Comparison of ENCODE assay signal across 10 cellular contexts in genomic region chr2:71454221-71455010, GRCh38. TPM values are rescaled to one million over a fixed set of nuclear protein-coding genes. Genes with fewer than 3 reads are reported as not detected.
DNase-seq lines count a peak whose midpoint lies in the region; ATAC-seq and TF ChIP-seq lines count a peak whose summit lies in the region.
"Had no signal": no experiment of that assay in that cellular context is flagged by ENCODE, and none has a peak within 500 bp of the region (broad histone marks: within the 10 kb centered on the region; RNA-seq: fewer than 3 reads in every experiment).

No MANE protein-coding gene starts in this region.

- peaks cover 39% of the 10 kb centered on the region for H3K4me1 Mint-ChIP-seq in Calu3 (ENCODE audit: low read depth, unreplicated experiment)
- peaks cover 10% of the 10 kb centered on the region for H3K4me1 Mint-ChIP-seq in activated CD4-positive, alpha-beta memory T cell treated with anti-CD3 and anti-CD28 coated beads for 36 hours (ENCODE audit: low read depth)

- no CpG with 5 or more reads among the region's 17 CpGs for WGBS in trophoblast cell (ENCODE audit: extremely low coverage, insufficient coverage, insufficient read length)

- H3K36me3 Mint-ChIP-seq in Calu3 (ENCODE audit: insufficient read depth, unreplicated experiment), result peaks cover 7% of the 10 kb centered on the region
- no peaks in the 10 kb centered on the region for H3K36me3 Mint-ChIP-seq in activated CD4-positive, alpha-beta memory T cell treated with anti-CD3 and anti-CD28 coated beads for 36 hours

- BruUV-seq in Calu3 (replicated peaks; lab: Mats Ljungman, UMichigan), result no TSS peak

- TF ChIP-seq CTCF in Calu3 (IDR thresholded peaks at IDR 0.05; ENCODE audit: unreplicated experiment), result no peak

- H3K79me2 ChIP-seq in trophoblast cell (ENCODE audit: control insufficient read depth, insufficient read depth, low read length, poor library complexity), result peaks cover 6% of the 10 kb centered on the region

- peaks cover 47% of the 10 kb centered on the region for H3K27me3 Mint-ChIP-seq in Calu3 (ENCODE audit: unreplicated experiment)
- peaks cover 30% of the 10 kb centered on the region for H3K27me3 Mint-ChIP-seq in activated CD4-positive, alpha-beta memory T cell treated with anti-CD3 and anti-CD28 coated beads for 36 hours

- peak overlapping the region; percentile 20 for H3K14ac ChIP-seq in trophoblast cell (ENCODE audit: low read length)

- POLR2A ChIA-PET in activated CD4-positive, alpha-beta memory T cell treated with anti-CD3 and anti-CD28 coated beads for 36 hours (lab: Charles Lee), result no interaction called here

- H3K79me1 ChIP-seq in trophoblast cell (ENCODE audit: low read length), result peaks cover 20% of the 10 kb centered on the region

- CTCF ChIA-PET in Calu3 (lab: Charles Lee), result interaction anchor here (0.9 to 1.1 kb wide), 2 partner anchors 13 to 19 kb away, joined by 3 read pairs; no protein-coding TSS in a partner anchor
- CTCF ChIA-PET in activated CD4-positive, alpha-beta memory T cell treated with anti-CD3 and anti-CD28 coated beads for 36 hours (lab: Charles Lee), result interaction anchor here (0.5 kb wide), 2 partner anchors 76 to 1528 kb away, joined by 3 to 4 read pairs; no protein-coding TSS in a partner anchor

- no peak overlapping the region for H3K9ac ChIP-seq in adipocyte (ENCODE audit: low read length)
- no peak overlapping the region for H3K9ac ChIP-seq in trophoblast cell (ENCODE audit: low read length)

- no peak for ATAC-seq in GM19467 (IDR thresholded peaks at IDR 0.05; ENCODE audit: unreplicated experiment)

- peak overlapping the region; percentile 70 for H2BK120ac ChIP-seq in trophoblast cell (ENCODE audit: insufficient read depth, low read length, poor library complexity)

- no peak overlapping the region for H3K23ac ChIP-seq in trophoblast cell (ENCODE audit: low read length)

- peak overlapping the region; percentile 63 for H3K4me3 Mint-ChIP-seq in Calu3 (ENCODE audit: low read depth, unreplicated experiment)
- no peak overlapping the region for H3K4me3 Mint-ChIP-seq in activated CD4-positive, alpha-beta memory T cell treated with anti-CD3 and anti-CD28 coated beads for 36 hours

- H3K9me3 ChIP-seq in adipocyte (ENCODE audit: control insufficient read depth, low read length), result no peaks in the 10 kb centered on the region
- no peaks in the 10 kb centered on the region for H3K9me3 ChIP-seq in trophoblast cell (ENCODE audit: insufficient read depth, low read depth, low read length)

- H3K18ac ChIP-seq in trophoblast cell (ENCODE audit: low read length), result no peak overlapping the region

- H3K4me1 ChIP-seq in adipocyte (ENCODE audit: control insufficient read depth, insufficient read depth, low read length) (peaks cover 26% of the 10 kb centered on the region), trophoblast cell (ENCODE audit: control insufficient read depth in 1 of 2, insufficient read depth in 2 of 2, low read length in 2 of 2) (peaks cover 35 to 37% of the 10 kb centered on the region in 2 experiments)

- no peak for DNase-seq in Calu3
- no peak for DNase-seq in adipocyte (ENCODE audit: low read depth)
- DNase-seq in hepatic stellate cell (ENCODE audit: low spot score), result peak; percentile 60
- no peak for DNase-seq in trophoblast cell
- DNase-seq in activated CD4-positive, alpha-beta memory T cell treated with anti-CD3 and anti-CD28 coated beads for 36 hours, result no peak
- DNase-seq in kidney glomerular epithelial cell (lab: John Stamatoyannopoulos, UW), result no peak
- no peak for DNase-seq in CD1c-positive myeloid dendritic cell (ENCODE audit: extremely low spot score)
- DNase-seq: activated CD4-positive, alpha-beta T cell treated with anti-CD3 and anti-CD28 coated beads for 48 hours; NCI-H2081 treated with DMSO at 0.1 percent for 48 hours had no signal

- no peak overlapping the region for H3K27ac ChIP-seq in trophoblast cell (ENCODE audit: low read depth, low read length)

- H2AK5ac ChIP-seq in trophoblast cell (ENCODE audit: low read length), result peak overlapping the region; percentile 58

- no peaks in the 10 kb centered on the region for H3K36me3 ChIP-seq in adipocyte (ENCODE audit: control insufficient read depth, insufficient read depth, low read length, severe bottlenecking)
- H3K36me3 ChIP-seq in trophoblast cell (ENCODE audit: control insufficient read depth in 1 of 2, insufficient read depth in 2 of 2, low read length in 2 of 2), result no peaks in the 10 kb centered on the region

- H3K27ac Mint-ChIP-seq in Calu3 (ENCODE audit: unreplicated experiment), result no peak overlapping the region
- H3K27ac Mint-ChIP-seq in activated CD4-positive, alpha-beta memory T cell treated with anti-CD3 and anti-CD28 coated beads for 36 hours, result no peak overlapping the region

- peak overlapping the region; percentile 28 for H3K4ac ChIP-seq in trophoblast cell (ENCODE audit: low read depth, low read length)

- peak overlapping the region; percentile 77 for H3K4me2 ChIP-seq in trophoblast cell (ENCODE audit: low read length)

- no peak overlapping the region for H2AFZ ChIP-seq in trophoblast cell (ENCODE audit: insufficient read depth, low read length, poor library complexity)

- no peaks in the 10 kb centered on the region for H3K9me3 Mint-ChIP-seq in Calu3 (ENCODE audit: low read depth, unreplicated experiment)
- no peaks in the 10 kb centered on the region for H3K9me3 Mint-ChIP-seq in activated CD4-positive, alpha-beta memory T cell treated with anti-CD3 and anti-CD28 coated beads for 36 hours

- no peak overlapping the region for H2BK5ac ChIP-seq in trophoblast cell (ENCODE audit: low read depth, low read length, poor library complexity)

- H4K91ac ChIP-seq in trophoblast cell (ENCODE audit: low read depth, low read length), result peak overlapping the region; percentile 89

- H4K8ac ChIP-seq in trophoblast cell (ENCODE audit: low read depth, low read length), result no peak overlapping the region

- intact Hi-C loops in Calu3 (cut with micrococcal nuclease; ENCODE audit: unreplicated experiment), result no loop called here
- intact Hi-C loops in activated CD4-positive, alpha-beta memory T cell treated with anti-CD3 and anti-CD28 coated beads for 36 hours (cut with micrococcal nuclease), result no loop called here

- H4K12ac ChIP-seq in trophoblast cell (ENCODE audit: low read depth, low read length), result peak overlapping the region; percentile 35

- H2BK12ac ChIP-seq in trophoblast cell (ENCODE audit: low read length), result no peak overlapping the region

- H3K27me3 ChIP-seq in adipocyte (replicated peaks; ENCODE audit: control insufficient read depth, insufficient read depth, low read length) (peaks cover 25% of the 10 kb centered on the region), trophoblast cell (ENCODE audit: insufficient read depth, low read length) (no peaks in the 10 kb centered on the region)

- H3K4me3 ChIP-seq in adipocyte (ENCODE audit: low read length) (peak overlapping the region; percentile 75), trophoblast cell (ENCODE audit: low read depth, low read length) (peak overlapping the region; percentile 66)

RNA-seq across cellular contexts. Expression of gene DYSF, which starts 1.1 kb away (rescaled TPM):
- 1.4 and 3.2 TPM in 2 replicates for total RNA-seq in Calu3 (2022)
- polyA plus RNA-seq in trophoblast cell (2013), result 39.9 and 45.3 TPM in 2 replicates
- not detected for total RNA-seq in activated CD4-positive, alpha-beta memory T cell treated with anti-CD3 and anti-CD28 coated beads for 36 hours
